Comparison of ENCODE assay signal across 35 cellular contexts in the genomic region with DNA sequence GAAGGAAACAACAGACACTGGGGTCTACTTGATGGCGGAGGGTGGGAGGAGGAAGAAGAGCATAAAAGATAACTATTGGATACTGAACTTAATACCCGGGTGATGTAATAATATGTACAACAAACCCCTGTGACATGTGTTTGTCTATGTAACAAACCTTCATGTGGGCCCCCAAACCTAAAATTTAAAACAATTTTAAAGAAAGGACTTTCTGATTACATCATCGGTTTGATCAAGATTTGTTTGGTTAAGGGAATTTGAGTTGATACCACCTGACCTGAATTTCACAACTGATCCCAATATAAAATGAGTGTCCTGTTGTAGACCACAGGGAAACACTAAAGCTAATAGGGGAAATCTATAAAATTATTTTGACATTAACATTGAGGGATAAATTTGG.
"Had no signal": no experiment of that assay in that cellular context is flagged by ENCODE, and none has a peak within 500 bp of the region (broad histone marks: within the 10 kb centered on the region; RNA-seq: fewer than 3 reads in every experiment).

No MANE protein-coding gene starts in this region.

- DNase-seq: Karpas-422, Kasumi-1, MG63, MM.1S, MV-4-11, NCI-H1048, NCI-H1092, NCI-H1092 treated with DMSO at 0.1 percent for 48 hours, NCI-H1105, NCI-H1105 treated with DMSO at 0.1 percent for 48 hours, NCI-H1417, NCI-H1417 treated with DMSO at 0.1 percent for 48 hours, NCI-H1436, NCI-H1436 treated with DMSO at 0.1 percent for 48 hours, NCI-H146, NCI-H1694, NCI-H1694 treated with DMSO at 0.1 percent for 48 hours, NCI-H187, NCI-H187 treated with DMSO at 0.1 percent for 48 hours, NCI-H1930, NCI-H2029, NCI-H2029 treated with DMSO at 0.1 percent for 48 hours, NCI-H2081, NCI-H2081 treated with DMSO at 0.1 percent for 48 hours, NCI-H2107, NCI-H2171, NCI-H2171 treated with DMSO at 0.1 percent for 48 hours, NCI-H2227 treated with DMSO at 0.1 percent for 48 hours, NCI-H226, NCI-H345, NCI-H446, NCI-H446 treated with DMSO at 0.1 percent for 48 hours, NCI-H510A, NCI-H510A treated with DMSO at 0.1 percent for 48 hours, NCI-H524 had no signal

- H3K9me3 ChIP-seq: MG63 had no signal

- H3K27me3 ChIP-seq: MG63 had no signal

- H3K4me3 ChIP-seq: MG63 had no signal
